ENCODE assay signal across 11 cellular contexts in genomic region chr6:42103753-42104094, GRCh38. TPM values are rescaled to one million over a fixed set of nuclear protein-coding genes. Genes with fewer than 3 reads are reported as not detected.
A peak's percentile ranks its signal among the peaks of the same experiment; 100 is the strongest.
DNase-seq lines count a peak whose midpoint lies in the region; ATAC-seq and TF ChIP-seq lines count a peak whose summit lies in the region.
"Had no signal": no experiment of that assay in that cellular context is flagged by ENCODE, and none has a peak within 500 bp of the region (broad histone marks: within the 10 kb centered on the region; RNA-seq: fewer than 3 reads in every experiment).

No MANE protein-coding gene starts in this region.

- no peaks in the 10 kb centered on the region for H3K9me3 Mint-ChIP-seq in activated CD8-positive, alpha-beta T cell treated with anti-CD3 and anti-CD28 coated beads, Interleukin-2, amount 10 ng/mL, durations not matched to agents 7 days and 5 days (ENCODE audit: insufficient read depth)
- no peaks in the 10 kb centered on the region for H3K9me3 Mint-ChIP-seq in type B pancreatic cell

- H3K4me3 ChIP-seq in heart right ventricle (peak overlapping the region in 4 of 10 donors; percentile 54 to 59 (median 56)), left lung (no peak overlapping the region)

- H3K27me3 ChIP-seq in heart right ventricle (peaks cover 0 to 17% (median 4%) of the 10 kb centered on the region in 7 donors), left lung (peaks cover 0 to 19% of the 10 kb centered on the region in 2 donors), foreskin keratinocyte (no peaks in the 10 kb centered on the region)

- TF ChIP-seq CTCF in heart right ventricle (IDR thresholded peaks at IDR 0.05) (no peak), left lung (IDR thresholded peaks at IDR 0.05) (no peak), type B pancreatic cell (conservative IDR thresholded peaks at IDR 0.05) (no peak), foreskin keratinocyte (conservative IDR thresholded peaks at IDR 0.05) (no peak)

- H3K27me3 Mint-ChIP-seq in activated CD8-positive, alpha-beta T cell treated with anti-CD3 and anti-CD28 coated beads, Interleukin-2, amount 10 ng/mL, durations not matched to agents 7 days and 5 days (ENCODE audit: low read depth) = no peaks in the 10 kb centered on the region
- peaks cover 7% of the 10 kb centered on the region for H3K27me3 Mint-ChIP-seq in type B pancreatic cell

- no peaks in the 10 kb centered on the region for H3K36me3 Mint-ChIP-seq in activated CD8-positive, alpha-beta T cell treated with anti-CD3 and anti-CD28 coated beads, Interleukin-2, amount 10 ng/mL, durations not matched to agents 7 days and 5 days (ENCODE audit: low read depth)
- peaks cover 6% of the 10 kb centered on the region for H3K36me3 Mint-ChIP-seq in type B pancreatic cell

- H3K4me1 Mint-ChIP-seq in activated CD8-positive, alpha-beta T cell treated with anti-CD3 and anti-CD28 coated beads, Interleukin-2, amount 10 ng/mL, durations not matched to agents 7 days and 5 days (ENCODE audit: low read depth) = peaks cover 30% of the 10 kb centered on the region
- peaks cover 25% of the 10 kb centered on the region for H3K4me1 Mint-ChIP-seq in type B pancreatic cell (ENCODE audit: unreplicated experiment)

- peak overlapping the region; percentile 74 for H3K27ac Mint-ChIP-seq in activated CD8-positive, alpha-beta T cell treated with anti-CD3 and anti-CD28 coated beads, Interleukin-2, amount 10 ng/mL, durations not matched to agents 7 days and 5 days
- H3K27ac Mint-ChIP-seq in type B pancreatic cell = peak overlapping the region; percentile 61

- H3K4me1 ChIP-seq in heart right ventricle (peaks cover 3 to 33% (median 16%) of the 10 kb centered on the region in 9 donors), left lung (peaks cover 30 to 49% of the 10 kb centered on the region in 2 donors), foreskin keratinocyte (peaks cover 30% of the 10 kb centered on the region)

- peak overlapping the region in 9 of 10 donors; percentile 35 to 80 (median 49) for H3K27ac ChIP-seq in heart right ventricle
- H3K27ac ChIP-seq in left lung = peak overlapping the region; percentile 15 to 44
- H3K27ac ChIP-seq in foreskin keratinocyte = no peak overlapping the region
- H3K27ac ChIP-seq: HL-60 had no signal

- peak in 1 of 8 donors; percentile 4 for ATAC-seq in heart right ventricle
- no peak for ATAC-seq in left cardiac atrium
- no peak for ATAC-seq in activated CD8-positive, alpha-beta T cell treated with anti-CD3 and anti-CD28 coated beads, Interleukin-2, amount 10 ng/mL, durations not matched to agents 7 days and 5 days
- ATAC-seq in left lung = no peak
- no peak for ATAC-seq in HG03280 (IDR thresholded peaks at IDR 0.05; ENCODE audit: unreplicated experiment)
- ATAC-seq in foreskin keratinocyte = no peak

- 84 to 86% methylated on average over 12 of the region's 12 CpGs for WGBS in heart right ventricle, 2 donors

- peak overlapping the region; percentile 65 for H3K4me3 Mint-ChIP-seq in activated CD8-positive, alpha-beta T cell treated with anti-CD3 and anti-CD28 coated beads, Interleukin-2, amount 10 ng/mL, durations not matched to agents 7 days and 5 days
- H3K4me3 Mint-ChIP-seq in type B pancreatic cell = no peak overlapping the region

- CTCF ChIA-PET in activated CD8-positive, alpha-beta T cell treated with anti-CD3 and anti-CD28 coated beads, Interleukin-2, amount 10 ng/mL, durations not matched to agents 7 days and 5 days (lab: Charles Lee) = interaction anchor here (0.7 to 2.8 kb wide), 52 partner anchors 8 to 758 kb away, joined by 3 to 26 read pairs (median 6); partner anchors contain the start of genes BYSL, GUCA1B, MED20 and TAF8

- DNase-seq in heart right ventricle (no peak), left cardiac atrium (no peak), left lung (no peak), type B pancreatic cell (ENCODE audit: extremely low spot score, unreplicated experiment) (no peak), foreskin keratinocyte (no peak)
- no peak for DNase-seq in activated CD8-positive, alpha-beta T cell treated with anti-CD3 and anti-CD28 coated beads, Interleukin-2, amount 10 ng/mL, durations not matched to agents 7 days and 5 days
- DNase-seq in effector CD4-positive, alpha-beta T cell = no peak
- DNase-seq: amniotic stem cell, NCI-H446 had no signal

- H3K36me3 ChIP-seq in heart right ventricle (no peaks in the 10 kb centered on the region), left lung (no peaks in the 10 kb centered on the region)

- H3K9me3 ChIP-seq in heart right ventricle (no peaks in the 10 kb centered on the region), left lung (no peaks in the 10 kb centered on the region)

- POLR2A ChIA-PET in activated CD8-positive, alpha-beta T cell treated with anti-CD3 and anti-CD28 coated beads, Interleukin-2, amount 10 ng/mL, durations not matched to agents 7 days and 5 days (lab: Charles Lee) = interaction anchor here (0.6 to 0.8 kb wide), 2 partner anchors 53 to 61 kb away, joined by 3 to 4 read pairs; partner anchors contain the start of gene TAF8

- intact Hi-C loops in heart right ventricle (cut with DNase I) = no loop called here
- intact Hi-C loops in left cardiac atrium (cut with DNase I) = no loop called here
- intact Hi-C loops in left lung (cut with DNase I) = no loop called here

RNA-seq across cellular contexts. Expression of gene C6orf132, which starts 38.7 kb away (rescaled TPM):
- total RNA-seq in heart right ventricle = 1 to 10 TPM in 9 of 10 donors, under 1 TPM in 1; 0.92 to 2.9 (median 2.1) TPM
- 1 to 10 TPM in 1 of 2 donors, under 1 TPM in 1; 0.23 to 1.8 TPM for polyA plus RNA-seq in heart right ventricle
- total RNA-seq in left cardiac atrium = 1 to 10 TPM; 1.5 to 2.6 TPM
- total RNA-seq in activated CD8-positive, alpha-beta T cell treated with anti-CD3 and anti-CD28 coated beads, Interleukin-2, amount 10 ng/mL, durations not matched to agents 7 days and 5 days = under 1 TPM in 1 of 2 experiments, not detected in 1; 0.03 TPM
- total RNA-seq in left lung = 10 to 100 TPM; 19.6 to 20.3 TPM
- total RNA-seq in type B pancreatic cell (ENCODE audit: low replicate concordance) = 22.9 and 56.4 TPM in 2 replicates
- 21.3 and 22.1 TPM in 2 replicates for total RNA-seq in foreskin keratinocyte
- 20.2 and 28.7 TPM in 2 replicates for polyA plus RNA-seq in foreskin keratinocyte

RNA-seq across cellular contexts. Expression of gene TAF8, which starts 53.4 kb away (rescaled TPM):
- total RNA-seq in heart right ventricle (10 to 100 TPM; 21.0 to 38.1 (median 31.6) TPM), left cardiac atrium (10 to 100 TPM; 20.5 to 25.3 TPM), left lung (10 to 100 TPM; 27.5 to 32.0 TPM), type B pancreatic cell (ENCODE audit: low replicate concordance) (30.7 and 36.0 TPM in 2 replicates), foreskin keratinocyte (17.3 and 17.7 TPM in 2 replicates)
- polyA plus RNA-seq in heart right ventricle (10 to 100 TPM; 15.2 to 20.1 TPM), foreskin keratinocyte (9.7 and 10.0 TPM in 2 replicates)
- 10 to 100 TPM; 44.1 TPM for total RNA-seq in activated CD8-positive, alpha-beta T cell treated with anti-CD3 and anti-CD28 coated beads, Interleukin-2, amount 10 ng/mL, durations not matched to agents 7 days and 5 days
